Comparison of ENCODE assay signal across 1 cellular context in genomic region chr6:305371-306206, GRCh38.
TF ChIP-seq lines count a peak whose summit lies in the region.

No MANE protein-coding gene starts in this region.

TF ChIP-seq in GM12878, 131 proteins besides CTCF, POLR2A, EP300 and RAD21 (continued from another document and continues in another):
- TF ChIP-seq BACH1 (IDR thresholded peaks at IDR 0.05; ENCODE audit: borderline replicate concordance) (peak; percentile 90), CHD1 (IDR thresholded peaks at IDR 0.05; ENCODE audit: low read depth, low read length) (peak; percentile 59; the same call in 1 of the 2 replicates), YBX1 (IDR thresholded peaks at IDR 0.05) (0 out of 2 replicates have a peak, but pooled peaks have one; percentile 26), BMI1 (IDR thresholded peaks at IDR 0.05; ENCODE audit: borderline replicate concordance) (peak; percentile 89), DPF2 (IDR thresholded peaks at IDR 0.05) (peak; percentile 98), GABPA (IDR thresholded peaks at IDR 0.05; ENCODE audit: low read depth) (no peak), ZNF274 (IDR thresholded peaks at IDR 0.05; ENCODE audit: insufficient read depth, insufficient read length) (no peak), E2F8 (IDR thresholded peaks at IDR 0.05; ENCODE audit: low read depth, partially characterized antibody) (peak; percentile 42), SIX5 (IDR thresholded peaks at IDR 0.05; ENCODE audit: low read depth, low read length, severe bottlenecking) (no peak), NBN (IDR thresholded peaks at IDR 0.05) (peak; percentile 95), ZNF384 (IDR thresholded peaks at IDR 0.05; ENCODE audit: borderline replicate concordance, low read depth, low read length) (peak; percentile 25; the same call in 1 of the 2 replicates), NRF1 (conservative IDR thresholded peaks at IDR 0.05; ENCODE audit: low read depth, low read length) (no peak), SP1 (IDR thresholded peaks at IDR 0.05; ENCODE audit: low read depth, low read length) (peak; percentile 81), HDGF (IDR thresholded peaks at IDR 0.05) (peak; percentile 98), HDAC2 (IDR thresholded peaks at IDR 0.05) (peak; percentile 30; the same call in 1 of the 2 replicates), MXI1 (IDR thresholded peaks at IDR 0.05; ENCODE audit: low read depth, low read length) (0 out of 2 replicates have a peak, but pooled peaks have one; percentile 45), RBBP5 (conservative IDR thresholded peaks at IDR 0.05) (peak; percentile 95), MYB (IDR thresholded peaks at IDR 0.05; ENCODE audit: borderline replicate concordance, low read depth, low read length) (peak; percentile 74; the same call in 1 of the 2 replicates), GATAD2B (conservative IDR thresholded peaks at IDR 0.05; ENCODE audit: low read depth) (peak; percentile 94), BCLAF1 (IDR thresholded peaks at IDR 0.05) (no peak), CREB1 (IDR thresholded peaks at IDR 0.05; ENCODE audit: low read depth) (no peak), JUND (IDR thresholded peaks at IDR 0.05; ENCODE audit: low read depth, low read length) (peak; percentile 93), BCL3 (IDR thresholded peaks at IDR 0.05; ENCODE audit: borderline replicate concordance, insufficient read depth, low read depth, low read length, poor library complexity, severe bottlenecking) (peak; percentile 90), RAD51 (IDR thresholded peaks at IDR 0.05) (peak; percentile 78), ESRRA (IDR thresholded peaks at IDR 0.05; ENCODE audit: low read length) (peak; percentile 45; the same call in 1 of the 2 replicates), TCF3 (IDR thresholded peaks at IDR 0.05; ENCODE audit: borderline replicate concordance, insufficient read depth, low read depth, low read length) (peak; percentile 98), MTA2 (IDR thresholded peaks at IDR 0.05; ENCODE audit: low read depth) (peak; percentile 100), ZNF217 (IDR thresholded peaks at IDR 0.05) (peak; percentile 92), HDAC6 (IDR thresholded peaks at IDR 0.05; ENCODE audit: unreplicated experiment) (no peak), NFIC (IDR thresholded peaks at IDR 0.05; ENCODE audit: low read depth, low read length) (no peak), IRF4 (IDR thresholded peaks at IDR 0.05; ENCODE audit: low read depth, low read length) (peak; percentile 98), POU2F2 (IDR thresholded peaks at IDR 0.05; ENCODE audit: borderline replicate concordance, low read depth, low read length) (peak; percentile 88), STAT1 (conservative IDR thresholded peaks at IDR 0.05) (peak; percentile 89), POLR2AphosphoS5 (IDR thresholded peaks at IDR 0.05; ENCODE audit: low read length) (peak; percentile 66), ZSCAN29 (IDR thresholded peaks at IDR 0.05) (peak; percentile 65; the same call in 1 of the 2 replicates), SMARCA5 (IDR thresholded peaks at IDR 0.05) (peak; percentile 92), YY1 (IDR thresholded peaks at IDR 0.05; ENCODE audit: low read depth, low read length) (peak; percentile 67), ETV6 (conservative IDR thresholded peaks at IDR 0.05 in 1 of 2, IDR thresholded peaks at IDR 0.05 in 1 of 2; ENCODE audit: borderline replicate concordance in 1 of 2, low read depth in 1 of 2) (no peak), MEF2B (IDR thresholded peaks at IDR 0.05; ENCODE audit: partially characterized antibody, poor library complexity, severe bottlenecking) (peak; percentile 99)
- TF ChIP-seq, protein P1, sequence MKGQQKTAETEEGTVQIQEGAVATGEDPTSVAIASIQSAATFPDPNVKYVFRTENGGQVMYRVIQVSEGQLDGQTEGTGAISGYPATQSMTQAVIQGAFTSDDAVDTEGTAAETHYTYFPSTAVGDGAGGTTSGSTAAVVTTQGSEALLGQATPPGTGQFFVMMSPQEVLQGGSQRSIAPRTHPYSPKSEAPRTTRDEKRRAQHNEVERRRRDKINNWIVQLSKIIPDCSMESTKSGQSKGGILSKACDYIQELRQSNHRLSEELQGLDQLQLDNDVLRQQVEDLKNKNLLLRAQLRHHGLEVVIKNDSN (IDR thresholded peaks at IDR 0.05; ENCODE audit: borderline replicate concordance, extremely low read length, insufficient read depth, low read depth, low read length), result no peak
- TF ChIP-seq, protein P2, sequence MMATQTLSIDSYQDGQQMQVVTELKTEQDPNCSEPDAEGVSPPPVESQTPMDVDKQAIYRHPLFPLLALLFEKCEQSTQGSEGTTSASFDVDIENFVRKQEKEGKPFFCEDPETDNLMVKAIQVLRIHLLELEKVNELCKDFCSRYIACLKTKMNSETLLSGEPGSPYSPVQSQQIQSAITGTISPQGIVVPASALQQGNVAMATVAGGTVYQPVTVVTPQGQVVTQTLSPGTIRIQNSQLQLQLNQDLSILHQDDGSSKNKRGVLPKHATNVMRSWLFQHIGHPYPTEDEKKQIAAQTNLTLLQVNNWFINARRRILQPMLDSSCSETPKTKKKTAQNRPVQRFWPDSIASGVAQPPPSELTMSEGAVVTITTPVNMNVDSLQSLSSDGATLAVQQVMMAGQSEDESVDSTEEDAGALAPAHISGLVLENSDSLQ (IDR thresholded peaks at IDR 0.05), result peak; percentile 92
- TF ChIP-seq, protein P3, sequence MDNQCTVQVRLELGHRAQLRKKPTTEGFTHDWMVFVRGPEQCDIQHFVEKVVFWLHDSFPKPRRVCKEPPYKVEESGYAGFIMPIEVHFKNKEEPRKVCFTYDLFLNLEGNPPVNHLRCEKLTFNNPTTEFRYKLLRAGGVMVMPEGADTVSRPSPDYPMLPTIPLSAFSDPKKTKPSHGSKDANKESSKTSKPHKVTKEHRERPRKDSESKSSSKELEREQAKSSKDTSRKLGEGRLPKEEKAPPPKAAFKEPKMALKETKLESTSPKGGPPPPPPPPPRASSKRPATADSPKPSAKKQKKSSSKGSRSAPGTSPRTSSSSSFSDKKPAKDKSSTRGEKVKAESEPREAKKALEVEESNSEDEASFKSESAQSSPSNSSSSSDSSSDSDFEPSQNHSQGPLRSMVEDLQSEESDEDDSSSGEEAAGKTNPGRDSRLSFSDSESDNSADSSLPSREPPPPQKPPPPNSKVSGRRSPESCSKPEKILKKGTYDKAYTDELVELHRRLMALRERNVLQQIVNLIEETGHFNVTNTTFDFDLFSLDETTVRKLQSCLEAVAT (IDR thresholded peaks at IDR 0.05), result peak; percentile 95
- TF ChIP-seq, protein P4, sequence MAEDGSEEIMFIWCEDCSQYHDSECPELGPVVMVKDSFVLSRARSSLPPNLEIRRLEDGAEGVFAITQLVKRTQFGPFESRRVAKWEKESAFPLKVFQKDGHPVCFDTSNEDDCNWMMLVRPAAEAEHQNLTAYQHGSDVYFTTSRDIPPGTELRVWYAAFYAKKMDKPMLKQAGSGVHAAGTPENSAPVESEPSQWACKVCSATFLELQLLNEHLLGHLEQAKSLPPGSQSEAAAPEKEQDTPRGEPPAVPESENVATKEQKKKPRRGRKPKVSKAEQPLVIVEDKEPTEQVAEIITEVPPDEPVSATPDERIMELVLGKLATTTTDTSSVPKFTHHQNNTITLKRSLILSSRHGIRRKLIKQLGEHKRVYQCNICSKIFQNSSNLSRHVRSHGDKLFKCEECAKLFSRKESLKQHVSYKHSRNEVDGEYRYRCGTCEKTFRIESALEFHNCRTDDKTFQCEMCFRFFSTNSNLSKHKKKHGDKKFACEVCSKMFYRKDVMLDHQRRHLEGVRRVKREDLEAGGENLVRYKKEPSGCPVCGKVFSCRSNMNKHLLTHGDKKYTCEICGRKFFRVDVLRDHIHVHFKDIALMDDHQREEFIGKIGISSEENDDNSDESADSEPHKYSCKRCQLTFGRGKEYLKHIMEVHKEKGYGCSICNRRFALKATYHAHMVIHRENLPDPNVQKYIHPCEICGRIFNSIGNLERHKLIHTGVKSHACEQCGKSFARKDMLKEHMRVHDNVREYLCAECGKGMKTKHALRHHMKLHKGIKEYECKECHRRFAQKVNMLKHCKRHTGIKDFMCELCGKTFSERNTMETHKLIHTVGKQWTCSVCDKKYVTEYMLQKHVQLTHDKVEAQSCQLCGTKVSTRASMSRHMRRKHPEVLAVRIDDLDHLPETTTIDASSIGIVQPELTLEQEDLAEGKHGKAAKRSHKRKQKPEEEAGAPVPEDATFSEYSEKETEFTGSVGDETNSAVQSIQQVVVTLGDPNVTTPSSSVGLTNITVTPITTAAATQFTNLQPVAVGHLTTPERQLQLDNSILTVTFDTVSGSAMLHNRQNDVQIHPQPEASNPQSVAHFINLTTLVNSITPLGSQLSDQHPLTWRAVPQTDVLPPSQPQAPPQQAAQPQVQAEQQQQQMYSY (CRISPR knock-in tag; IDR thresholded peaks at IDR 0.05), result peak; percentile 75
- TF ChIP-seq, protein P5, sequence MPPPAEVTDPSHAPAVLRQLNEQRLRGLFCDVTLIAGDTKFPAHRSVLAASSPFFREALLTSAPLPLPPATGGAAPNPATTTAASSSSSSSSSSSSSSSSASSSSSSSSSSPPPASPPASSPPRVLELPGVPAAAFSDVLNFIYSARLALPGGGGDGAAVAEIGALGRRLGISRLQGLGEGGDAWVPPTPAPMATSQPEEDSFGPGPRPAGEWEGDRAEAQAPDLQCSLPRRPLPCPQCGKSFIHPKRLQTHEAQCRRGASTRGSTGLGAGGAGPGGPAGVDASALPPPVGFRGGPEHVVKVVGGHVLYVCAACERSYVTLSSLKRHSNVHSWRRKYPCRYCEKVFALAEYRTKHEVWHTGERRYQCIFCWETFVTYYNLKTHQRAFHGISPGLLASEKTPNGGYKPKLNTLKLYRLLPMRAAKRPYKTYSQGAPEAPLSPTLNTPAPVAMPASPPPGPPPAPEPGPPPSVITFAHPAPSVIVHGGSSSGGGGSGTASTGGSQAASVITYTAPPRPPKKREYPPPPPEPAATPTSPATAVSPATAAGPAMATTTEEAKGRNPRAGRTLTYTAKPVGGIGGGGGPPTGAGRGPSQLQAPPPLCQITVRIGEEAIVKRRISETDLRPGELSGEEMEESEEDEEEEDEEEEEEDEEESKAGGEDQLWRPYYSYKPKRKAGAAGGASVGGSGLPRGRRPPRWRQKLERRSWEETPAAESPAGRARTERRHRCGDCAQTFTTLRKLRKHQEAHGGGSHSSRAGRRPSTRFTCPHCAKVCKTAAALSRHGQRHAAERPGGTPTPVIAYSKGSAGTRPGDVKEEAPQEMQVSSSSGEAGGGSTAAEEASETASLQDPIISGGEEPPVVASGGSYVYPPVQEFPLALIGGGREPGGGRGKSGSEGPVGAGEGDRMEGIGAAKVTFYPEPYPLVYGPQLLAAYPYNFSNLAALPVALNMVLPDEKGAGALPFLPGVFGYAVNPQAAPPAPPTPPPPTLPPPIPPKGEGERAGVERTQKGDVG (CRISPR knock-in tag; IDR thresholded peaks at IDR 0.05), result peak; percentile 38; the same call in 1 of the 2 replicates
- TF ChIP-seq, protein P6, sequence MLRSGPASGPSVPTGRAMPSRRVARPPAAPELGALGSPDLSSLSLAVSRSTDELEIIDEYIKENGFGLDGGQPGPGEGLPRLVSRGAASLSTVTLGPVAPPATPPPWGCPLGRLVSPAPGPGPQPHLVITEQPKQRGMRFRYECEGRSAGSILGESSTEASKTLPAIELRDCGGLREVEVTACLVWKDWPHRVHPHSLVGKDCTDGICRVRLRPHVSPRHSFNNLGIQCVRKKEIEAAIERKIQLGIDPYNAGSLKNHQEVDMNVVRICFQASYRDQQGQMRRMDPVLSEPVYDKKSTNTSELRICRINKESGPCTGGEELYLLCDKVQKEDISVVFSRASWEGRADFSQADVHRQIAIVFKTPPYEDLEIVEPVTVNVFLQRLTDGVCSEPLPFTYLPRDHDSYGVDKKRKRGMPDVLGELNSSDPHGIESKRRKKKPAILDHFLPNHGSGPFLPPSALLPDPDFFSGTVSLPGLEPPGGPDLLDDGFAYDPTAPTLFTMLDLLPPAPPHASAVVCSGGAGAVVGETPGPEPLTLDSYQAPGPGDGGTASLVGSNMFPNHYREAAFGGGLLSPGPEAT (IDR thresholded peaks at IDR 0.05; ENCODE audit: low read depth), result peak; percentile 94
